In genomic region chr11:118928108-118928869, GRCh38 we compare ENCODE assay signal across 1 cellular context.
TF ChIP-seq lines count a peak whose summit lies in the region.

No MANE protein-coding gene starts in this region.

TF ChIP-seq in H1, 55 proteins besides CTCF, POLR2A, EP300 and RAD21:
- TF ChIP-seq BACH1 (IDR thresholded peaks at IDR 0.05; ENCODE audit: low read length): peak; percentile 65; the same call in 1 of the 2 replicates
- TF ChIP-seq SP1 (IDR thresholded peaks at IDR 0.05; ENCODE audit: low read depth, low read length): peak; percentile 95
- TF ChIP-seq MAX (IDR thresholded peaks at IDR 0.05): 0 out of 2 replicates have a peak, but pooled peaks have one; percentile 33
- no peak; a peak in 1 of 4 replicates for TF ChIP-seq HDAC2 (IDR thresholded peaks at IDR 0.05; ENCODE audit: borderline replicate concordance in 1 of 2, low read depth in 2 of 2, low read length in 2 of 2)
- peak; percentile 74 for TF ChIP-seq SP2 (IDR thresholded peaks at IDR 0.05; ENCODE audit: low read length)
- 0 out of 2 replicates have a peak, but pooled peaks have one; percentile 62 for TF ChIP-seq CHD2 (IDR thresholded peaks at IDR 0.05; ENCODE audit: low read length)
- 0 out of 2 replicates have a peak, but pooled peaks have one; percentile 19 for TF ChIP-seq RBBP5 (IDR thresholded peaks at IDR 0.05; ENCODE audit: borderline replicate concordance, low read depth, low read length)
- no peak for TF ChIP-seq ATF2 (IDR thresholded peaks at IDR 0.05; ENCODE audit: low read length)
- TF ChIP-seq TEAD4 (IDR thresholded peaks at IDR 0.05; ENCODE audit: low read depth, low read length): 0 out of 2 replicates have a peak, but pooled peaks have one; percentile 28
- TF ChIP-seq SP4 (IDR thresholded peaks at IDR 0.05; ENCODE audit: low read length): peak; percentile 82; the same call in 1 of the 2 replicates
- TF ChIP-seq SAP30 (IDR thresholded peaks at IDR 0.05; ENCODE audit: insufficient read depth, insufficient replicate concordance, low read length): peak; percentile 61
- peak in 1 of 2 experiments; percentile 92; a peak in 3 of 4 replicates for TF ChIP-seq SIN3A (conservative IDR thresholded peaks at IDR 0.05 in 1 of 2, IDR thresholded peaks at IDR 0.05 in 1 of 2; ENCODE audit: low read depth in 1 of 2, low read length in 2 of 2)
- 0 out of 2 replicates have a peak, but pooled peaks have one; percentile 11 for TF ChIP-seq KDM5A (IDR thresholded peaks at IDR 0.05; ENCODE audit: low read length)
- 0 out of 2 replicates have a peak, but pooled peaks have one; percentile 30 for TF ChIP-seq ATF3 (IDR thresholded peaks at IDR 0.05; ENCODE audit: insufficient read depth, low read depth, low read length)
- TF ChIP-seq JUND (IDR thresholded peaks at IDR 0.05; ENCODE audit: low read length): peak; percentile 27; the same call in 1 of the 2 replicates
- peak; percentile 54; the same call in 1 of the 2 replicates for TF ChIP-seq USF2 (IDR thresholded peaks at IDR 0.05; ENCODE audit: low read length)
- no peak for TF ChIP-seq TAF7 (optimal IDR thresholded peaks at IDR 0.05; ENCODE audit: borderline replicate concordance, low read depth, low read length)
- TF ChIP-seq CHD7 (IDR thresholded peaks at IDR 0.05; ENCODE audit: insufficient replicate concordance, low read length): no peak
- TF ChIP-seq SUZ12 (IDR thresholded peaks at IDR 0.05; ENCODE audit: low read length): no peak
- TF ChIP-seq ASH2L (IDR thresholded peaks at IDR 0.05; ENCODE audit: low read length): peak; percentile 50
